18 cellular contexts compared by ENCODE assay signal in the genomic region with DNA sequence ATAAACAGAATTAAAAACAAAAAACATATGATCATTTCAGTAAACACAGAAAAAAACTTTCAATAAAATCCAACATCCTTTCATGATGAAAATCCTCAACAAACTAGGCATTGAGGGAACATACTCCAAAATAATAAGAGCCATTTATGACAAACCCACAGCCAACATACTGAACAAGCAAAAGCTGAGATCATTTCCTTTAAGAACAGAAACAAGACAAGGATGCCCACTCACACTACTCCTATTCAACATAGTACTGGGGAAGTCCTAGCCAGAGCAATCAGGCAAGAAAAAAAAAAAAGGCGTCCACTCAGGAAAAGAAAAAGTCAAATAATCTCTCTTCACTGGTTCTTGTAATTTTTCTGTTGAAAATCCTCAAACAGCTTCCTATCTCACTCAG. TPM values are rescaled to one million over a fixed set of nuclear protein-coding genes. Genes with fewer than 3 reads are reported as not detected.
DNase-seq lines count a peak whose midpoint lies in the region; ATAC-seq, FAIRE-seq and TF ChIP-seq lines count a peak whose summit lies in the region.
"Had no signal": no experiment of that assay in that cellular context is flagged by ENCODE, and none has a peak within 500 bp of the region (broad histone marks: within the 10 kb centered on the region; RNA-seq: fewer than 3 reads in every experiment).

No MANE protein-coding gene starts in this region.

- H3K27me3 Mint-ChIP-seq in activated CD4-positive, alpha-beta T cell treated with anti-CD3 and anti-CD28 coated beads, Interleukin-2, amount 10 ng/mL, durations not matched to agents 24 days and 14 days = no peaks in the 10 kb centered on the region
- H3K27me3 Mint-ChIP-seq in CD4-positive, alpha-beta T cell = no peaks in the 10 kb centered on the region

- H3K9ac ChIP-seq in endothelial cell of umbilical vein (replicated peaks; ENCODE audit: extremely low read depth, insufficient read depth, low read length) = no peak overlapping the region
- H3K9ac ChIP-seq: BLaER1 had no signal

- H2AFZ ChIP-seq in endothelial cell of umbilical vein (ENCODE audit: low read depth, low read length) = no peak overlapping the region

- H3K27me3 ChIP-seq in CD4-positive, alpha-beta T cell (ENCODE audit: control insufficient read depth, insufficient read depth, low read length) = no peaks in the 10 kb centered on the region
- no peaks in the 10 kb centered on the region for H3K27me3 ChIP-seq in endothelial cell of umbilical vein (ENCODE audit: control insufficient read depth in 2 of 2, insufficient read depth in 2 of 2, low read length in 2 of 2)
- H3K27me3 ChIP-seq in lower lobe of right lung (ENCODE audit: low read depth) = no peaks in the 10 kb centered on the region
- H3K27me3 ChIP-seq: BLaER1 had no signal

- in situ Hi-C loops in SK-MEL-5 (cut with HindIII; ENCODE audit: low pct_unique_long_range_greater_than_20kb, low sequenced_read_pairs) = no loop called here

- peaks cover 8% of the 10 kb centered on the region for H3K4me1 Mint-ChIP-seq in activated CD4-positive, alpha-beta T cell treated with anti-CD3 and anti-CD28 coated beads, Interleukin-2, amount 10 ng/mL, durations not matched to agents 24 days and 14 days
- H3K4me1 Mint-ChIP-seq in CD4-positive, alpha-beta T cell (ENCODE audit: low read depth) = no peaks in the 10 kb centered on the region

- DNase-seq in activated CD4-positive, alpha-beta T cell treated with anti-CD3 and anti-CD28 coated beads, Interleukin-2, amount 10 ng/mL, durations not matched to agents 24 days and 14 days = no peak
- no peak for DNase-seq in activated CD4-positive, alpha-beta T cell treated with anti-CD3 and anti-CD28 coated beads for 1 hour
- DNase-seq in CD4-positive, alpha-beta T cell = no peak
- DNase-seq in SK-MEL-5 (ENCODE audit: low read depth, low spot score) = peak; percentile 59
- no peak for DNase-seq in endothelial cell of umbilical vein (ENCODE audit: low read depth, low spot score)
- no peak for DNase-seq in lower lobe of right lung
- DNase-seq in cortex of kidney (lab: John Stamatoyannopoulos, UW) = no peak
- DNase-seq: 8988T, COR-L47, HCEC 1CT, IMR-90, NCI-H1417, NCI-H2029, NCI-H2171 treated with DMSO at 0.1 percent for 48 hours, NCI-H82 had no signal

- H3K27ac Mint-ChIP-seq in activated CD4-positive, alpha-beta T cell treated with anti-CD3 and anti-CD28 coated beads, Interleukin-2, amount 10 ng/mL, durations not matched to agents 24 days and 14 days = peak overlapping the region; percentile 32
- H3K27ac Mint-ChIP-seq in CD4-positive, alpha-beta T cell = peak overlapping the region; percentile 19

- FAIRE-seq in endothelial cell of umbilical vein (lab: Jason Lieb, UNC) = peak; percentile 70

- H3K4me2 ChIP-seq in endothelial cell of umbilical vein (ENCODE audit: insufficient read depth, low read length) = no peak overlapping the region
- H3K4me2 ChIP-seq: BLaER1 had no signal

- dilution Hi-C loops in endothelial cell of umbilical vein (cut with MboI; ENCODE audit: extremely low pct_ligation_motif_present, low sequenced_read_pairs) = no loop called here

- H3K36me3 ChIP-seq in endothelial cell of umbilical vein (ENCODE audit: control insufficient read depth in 2 of 2, extremely low read depth in 1 of 2, insufficient read depth in 2 of 2, low read length in 2 of 2) (peaks cover 0 to 13% of the 10 kb centered on the region in 2 experiments), lower lobe of right lung (peaks cover 44% of the 10 kb centered on the region)

- H3K4me3 Mint-ChIP-seq in activated CD4-positive, alpha-beta T cell treated with anti-CD3 and anti-CD28 coated beads, Interleukin-2, amount 10 ng/mL, durations not matched to agents 24 days and 14 days = no peak overlapping the region
- H3K4me3 Mint-ChIP-seq in CD4-positive, alpha-beta T cell = no peak overlapping the region

- ATAC-seq in CD4-positive, alpha-beta T cell (ENCODE audit: poor library complexity) = no peak
- no peak for ATAC-seq in lower lobe of right lung
- ATAC-seq in GM18861 (IDR thresholded peaks at IDR 0.05; ENCODE audit: unreplicated experiment) = no peak
- ATAC-seq: Panc1 had no signal

- peaks cover 2% of the 10 kb centered on the region for H3K79me2 ChIP-seq in endothelial cell of umbilical vein (ENCODE audit: control insufficient read depth, insufficient read depth, low read length)

- H4K20me1 ChIP-seq in endothelial cell of umbilical vein (replicated peaks; ENCODE audit: control insufficient read depth, extremely low read depth, insufficient read depth, low read length) = no peaks in the 10 kb centered on the region
- H4K20me1 ChIP-seq: BLaER1 had no signal

- H3K36me3 Mint-ChIP-seq in activated CD4-positive, alpha-beta T cell treated with anti-CD3 and anti-CD28 coated beads, Interleukin-2, amount 10 ng/mL, durations not matched to agents 24 days and 14 days (ENCODE audit: low read depth) = peaks cover 33% of the 10 kb centered on the region
- peaks cover 48% of the 10 kb centered on the region for H3K36me3 Mint-ChIP-seq in CD4-positive, alpha-beta T cell (ENCODE audit: low read depth)

- H3K4me1 ChIP-seq in endothelial cell of umbilical vein (ENCODE audit: control insufficient read depth, extremely low read depth, insufficient read depth, low read length) (peaks cover 2% of the 10 kb centered on the region), lower lobe of right lung (no peaks in the 10 kb centered on the region)
- H3K4me1 ChIP-seq: BLaER1 had no signal

- no peak overlapping the region for H3K27ac ChIP-seq in CD4-positive, alpha-beta T cell (ENCODE audit: low read depth, low read length)
- no peak overlapping the region for H3K27ac ChIP-seq in endothelial cell of umbilical vein (ENCODE audit: insufficient read depth, low read depth, low read length)
- no peak overlapping the region for H3K27ac ChIP-seq in lower lobe of right lung
- H3K27ac ChIP-seq: BLaER1 had no signal

- H3K9me3 ChIP-seq in CD4-positive, alpha-beta T cell (ENCODE audit: control insufficient read depth, low read length) = no peaks in the 10 kb centered on the region
- H3K9me3 ChIP-seq in endothelial cell of umbilical vein (replicated peaks; ENCODE audit: control insufficient read depth, insufficient read depth, low read length) (no peaks in the 10 kb centered on the region), lower lobe of right lung (no peaks in the 10 kb centered on the region)
- H3K9me3 ChIP-seq: BLaER1 had no signal

- intact Hi-C loops in activated CD4-positive, alpha-beta T cell treated with anti-CD3 and anti-CD28 coated beads, Interleukin-2, amount 10 ng/mL, durations not matched to agents 24 days and 14 days (cut with micrococcal nuclease) = no loop called here
- intact Hi-C loops in CD4-positive, alpha-beta T cell (cut with DNase I, micrococcal nuclease) = no loop called here
- intact Hi-C loops in endothelial cell of umbilical vein (cut with micrococcal nuclease) (no loop called here), lower lobe of right lung (cut with DNase I) (no loop called here)

- CTCF ChIA-PET in CD4-positive, alpha-beta T cell (lab: Charles Lee) = no interaction called here
- CTCF ChIA-PET in endothelial cell of umbilical vein (lab: Charles Lee) = interaction anchor here (0.6 to 1.0 kb wide), 2 partner anchors 270 to 578 kb away, joined by 3 to 5 read pairs; no protein-coding TSS in a partner anchor

- peaks cover 7% of the 10 kb centered on the region for H3K9me3 Mint-ChIP-seq in activated CD4-positive, alpha-beta T cell treated with anti-CD3 and anti-CD28 coated beads, Interleukin-2, amount 10 ng/mL, durations not matched to agents 24 days and 14 days
- no peaks in the 10 kb centered on the region for H3K9me3 Mint-ChIP-seq in CD4-positive, alpha-beta T cell

- H3K4me3 ChIP-seq in endothelial cell of umbilical vein (replicated peaks in 1 of 3; ENCODE audit: insufficient read depth in 1 of 3, low read depth in 1 of 3, low read length in 3 of 3) (no peak overlapping the region), lower lobe of right lung (no peak overlapping the region)
- H3K4me3 ChIP-seq: BLaER1 had no signal

- no TSS peak for BruUV-seq in endothelial cell of umbilical vein (replicated peaks; lab: Mats Ljungman, UMichigan)

- POLR2A ChIA-PET in CD4-positive, alpha-beta T cell (lab: Charles Lee) = interaction anchor here (0.7 kb wide), 1 partner anchor 712 kb away, joined by 3 read pairs; no protein-coding TSS in a partner anchor
- POLR2A ChIA-PET in endothelial cell of umbilical vein (lab: Charles Lee) = no interaction called here

- TF ChIP-seq CTCF in CD4-positive, alpha-beta T cell (IDR thresholded peaks at IDR 0.05) = no peak
- no peak for TF ChIP-seq CTCF in endothelial cell of umbilical vein (IDR thresholded peaks at IDR 0.05; ENCODE audit: extremely low read depth in 1 of 2, insufficient read depth in 1 of 2, low read depth in 1 of 2, low read length in 2 of 2)
- no peak for TF ChIP-seq CTCF in lower lobe of right lung (IDR thresholded peaks at IDR 0.05)

- H3K9me1 ChIP-seq in endothelial cell of umbilical vein (replicated peaks; ENCODE audit: control insufficient read depth, extremely low read depth, insufficient read depth, low read length) = no peaks in the 10 kb centered on the region

- no peak for TF ChIP-seq POLR2A in endothelial cell of umbilical vein (IDR thresholded peaks at IDR 0.05; ENCODE audit: low read depth, low read length)

RNA-seq across cellular contexts. Expression of a gene that starts 30.1 kb away (rescaled TPM):
- total RNA-seq in activated CD4-positive, alpha-beta T cell treated with anti-CD3 and anti-CD28 coated beads, Interleukin-2, amount 10 ng/mL, durations not matched to agents 24 days and 14 days = 92.4 and 96.0 TPM in 2 replicates
- 10 to 100 TPM; 39.0 to 39.3 TPM for total RNA-seq in CD4-positive, alpha-beta T cell
- total RNA-seq in SK-MEL-5 (2014; rRNA removed; shearing (Covaris generic)) = 128 TPM in 2 replicates
- polyA plus RNA-seq in SK-MEL-5 (2015; cell fraction: cytosol; rRNA removed) = 67.9 and 70.0 TPM in 2 replicates
- 32.4 and 45.7 TPM in 2 replicates for polyA plus RNA-seq in SK-MEL-5 (2015; cell fraction: nucleus; rRNA removed)
- 58.0 and 61.2 TPM in 2 replicates for total RNA-seq in endothelial cell of umbilical vein
- polyA plus RNA-seq in endothelial cell of umbilical vein = 29.4 and 38.5 TPM in 2 replicates
- 50.4 and 57.9 TPM in 2 replicates for polyA plus RNA-seq in endothelial cell of umbilical vein (2011; cell fraction: cytosol; rRNA removed)
- polyA plus RNA-seq in endothelial cell of umbilical vein (2011; cell fraction: nucleus; rRNA removed) = 34.6 and 44.1 TPM in 2 replicates
- polyA plus RNA-seq in endothelial cell of umbilical vein (2012) = 72.5 and 77.2 TPM in 2 replicates
- 30.6 and 31.9 TPM in 2 replicates for polyA minus RNA-seq in endothelial cell of umbilical vein
- polyA minus RNA-seq in endothelial cell of umbilical vein (2011; cell fraction: cytosol; rRNA and poly(A)+ RNA removed) = 20.5 TPM
- 26.4 and 44.3 TPM in 2 replicates for polyA minus RNA-seq in endothelial cell of umbilical vein (2011; cell fraction: nucleus; rRNA and poly(A)+ RNA removed)
- 44.4 TPM for total RNA-seq in lower lobe of right lung

RNA-seq across cellular contexts. Expression of a gene that starts 55.7 kb away (rescaled TPM):
- 225 and 243 TPM in 2 replicates for total RNA-seq in activated CD4-positive, alpha-beta T cell treated with anti-CD3 and anti-CD28 coated beads, Interleukin-2, amount 10 ng/mL, durations not matched to agents 24 days and 14 days
- total RNA-seq in CD4-positive, alpha-beta T cell = 100 to 1,000 TPM in 1 of 2 experiments, 10 to 100 TPM in 1; 89.8 to 101 TPM
- total RNA-seq in SK-MEL-5 (2014; rRNA removed; shearing (Covaris generic)) = 213 and 249 TPM in 2 replicates
- 95.1 and 98.2 TPM in 2 replicates for polyA plus RNA-seq in SK-MEL-5 (2015; cell fraction: cytosol; rRNA removed)
- 37.1 and 53.7 TPM in 2 replicates for polyA plus RNA-seq in SK-MEL-5 (2015; cell fraction: nucleus; rRNA removed)
- total RNA-seq in endothelial cell of umbilical vein = 125 and 130 TPM in 2 replicates
- 52.5 and 59.2 TPM in 2 replicates for polyA plus RNA-seq in endothelial cell of umbilical vein
- 85.0 and 95.8 TPM in 2 replicates for polyA plus RNA-seq in endothelial cell of umbilical vein (2011; cell fraction: cytosol; rRNA removed)
- polyA plus RNA-seq in endothelial cell of umbilical vein (2011; cell fraction: nucleus; rRNA removed) = 45.3 and 49.5 TPM in 2 replicates
- 182 and 257 TPM in 2 replicates for polyA plus RNA-seq in endothelial cell of umbilical vein (2012)
- polyA minus RNA-seq in endothelial cell of umbilical vein = 73.6 and 92.5 TPM in 2 replicates
- 49.9 TPM for polyA minus RNA-seq in endothelial cell of umbilical vein (2011; cell fraction: cytosol; rRNA and poly(A)+ RNA removed)
- 16.5 and 22.1 TPM in 2 replicates for polyA minus RNA-seq in endothelial cell of umbilical vein (2011; cell fraction: nucleus; rRNA and poly(A)+ RNA removed)
- total RNA-seq in lower lobe of right lung = 65.7 TPM
